1 cellular context compared by ENCODE assay signal in the genomic region with DNA sequence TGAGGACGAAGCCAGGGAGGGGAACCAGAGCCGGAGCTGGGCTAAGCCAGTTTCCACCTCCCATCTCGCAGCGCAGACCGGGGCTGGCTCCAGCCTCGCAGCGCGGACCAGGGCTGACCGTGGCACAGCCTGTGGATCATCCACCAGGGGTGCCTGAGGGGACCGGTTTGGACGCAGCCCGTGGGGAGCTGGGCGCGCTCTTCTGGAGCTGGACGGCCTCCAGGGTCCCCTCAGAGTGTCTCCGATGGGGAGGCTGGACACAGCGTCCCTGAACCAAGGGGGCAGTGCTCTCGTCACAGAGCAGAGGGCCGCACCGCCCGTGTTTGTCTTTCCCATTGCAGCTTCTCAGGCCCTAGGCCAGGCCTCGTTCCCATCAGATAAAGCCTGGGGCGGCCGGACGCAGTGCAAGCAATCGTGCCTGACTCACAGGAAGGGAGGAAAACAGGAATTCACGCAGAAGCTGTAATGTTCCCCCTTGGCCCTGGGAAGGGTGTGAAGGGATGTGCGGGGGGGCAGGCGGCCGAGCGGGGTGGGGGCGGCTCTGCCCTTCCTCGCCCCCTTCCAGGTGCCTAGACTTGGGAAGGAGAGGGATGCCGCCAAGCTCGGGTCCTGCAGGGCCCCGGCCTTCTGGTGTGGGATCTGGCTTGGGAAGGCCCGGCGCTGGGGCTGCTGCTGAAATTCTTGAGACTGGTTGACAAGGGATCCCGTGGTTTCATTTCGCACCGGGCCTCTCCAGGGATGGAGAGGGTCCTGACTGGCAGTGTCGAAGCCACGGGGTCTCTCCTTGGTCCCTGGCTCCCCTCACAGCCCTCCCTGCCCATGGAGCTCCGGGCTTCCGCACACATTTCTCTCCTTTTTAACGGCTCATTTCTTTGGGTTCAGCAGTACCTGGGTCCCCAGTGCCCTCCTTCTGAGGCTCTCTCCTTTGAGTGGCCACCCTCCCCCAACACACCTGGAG.
TF ChIP-seq lines count a peak whose summit lies in the region.
"Not testable (repeated sequence)": the region's sequence is repeated elsewhere in the genome, so short reads cannot be mapped to it uniquely, and the experiment has no call there.

No MANE protein-coding gene starts in this region.

TF ChIP-seq in K562, 482 proteins besides CTCF, POLR2A, EP300 and RAD21 (continued from another document and continues in another):
- TF ChIP-seq, protein P1, sequence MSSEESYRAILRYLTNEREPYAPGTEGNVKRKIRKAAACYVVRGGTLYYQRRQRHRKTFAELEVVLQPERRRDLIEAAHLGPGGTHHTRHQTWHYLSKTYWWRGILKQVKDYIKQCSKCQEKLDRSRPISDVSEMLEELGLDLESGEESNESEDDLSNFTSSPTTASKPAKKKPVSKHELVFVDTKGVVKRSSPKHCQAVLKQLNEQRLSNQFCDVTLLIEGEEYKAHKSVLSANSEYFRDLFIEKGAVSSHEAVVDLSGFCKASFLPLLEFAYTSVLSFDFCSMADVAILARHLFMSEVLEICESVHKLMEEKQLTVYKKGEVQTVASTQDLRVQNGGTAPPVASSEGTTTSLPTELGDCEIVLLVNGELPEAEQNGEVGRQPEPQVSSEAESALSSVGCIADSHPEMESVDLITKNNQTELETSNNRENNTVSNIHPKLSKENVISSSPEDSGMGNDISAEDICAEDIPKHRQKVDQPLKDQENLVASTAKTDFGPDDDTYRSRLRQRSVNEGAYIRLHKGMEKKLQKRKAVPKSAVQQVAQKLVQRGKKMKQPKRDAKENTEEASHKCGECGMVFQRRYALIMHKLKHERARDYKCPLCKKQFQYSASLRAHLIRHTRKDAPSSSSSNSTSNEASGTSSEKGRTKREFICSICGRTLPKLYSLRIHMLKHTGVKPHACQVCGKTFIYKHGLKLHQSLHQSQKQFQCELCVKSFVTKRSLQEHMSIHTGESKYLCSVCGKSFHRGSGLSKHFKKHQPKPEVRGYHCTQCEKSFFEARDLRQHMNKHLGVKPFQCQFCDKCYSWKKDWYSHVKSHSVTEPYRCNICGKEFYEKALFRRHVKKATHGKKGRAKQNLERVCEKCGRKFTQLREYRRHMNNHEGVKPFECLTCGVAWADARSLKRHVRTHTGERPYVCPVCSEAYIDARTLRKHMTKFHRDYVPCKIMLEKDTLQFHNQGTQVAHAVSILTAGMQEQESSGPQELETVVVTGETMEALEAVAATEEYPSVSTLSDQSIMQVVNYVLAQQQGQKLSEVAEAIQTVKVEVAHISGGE (CRISPR knock-in tag; IDR thresholded peaks at IDR 0.05) = peak in 1 of 3 experiments; percentile 53; a peak in 1 of 6 replicates
- not testable (repeated sequence) for TF ChIP-seq ATF1, NR2C2 (CRISPR knock-in tag; IDR thresholded peaks at IDR 0.05)
- TF ChIP-seq ATF1 (tag; IDR thresholded peaks at IDR 0.05) (peak; percentile 58; the same call in 1 of the 2 replicates), CXXC5 (CRISPR knock-in tag; IDR thresholded peaks at IDR 0.05) (peak; percentile 31; the same call in 1 of the 2 replicates), GTF2A2 (tag; IDR thresholded peaks at IDR 0.05) (0 out of 2 replicates have a peak, but pooled peaks have one; percentile 30), ZNF589 (CRISPR knock-in tag; IDR thresholded peaks at IDR 0.05; ENCODE audit: low read depth) (peak; percentile 74; the same call in 1 of the 2 replicates), ZNF175 (CRISPR knock-in tag; IDR thresholded peaks at IDR 0.05; ENCODE audit: low read depth) (peak; percentile 86; the same call in 1 of the 2 replicates), PHF8 (IDR thresholded peaks at IDR 0.05; ENCODE audit: borderline replicate concordance, low read length) (peak; percentile 22; the same call in 1 of the 2 replicates), BHLHE40 (IDR thresholded peaks at IDR 0.05; ENCODE audit: low read length) (0 out of 2 replicates have a peak, but pooled peaks have one; percentile 7), ZNF766 (CRISPR knock-in tag; conservative IDR thresholded peaks at IDR 0.05) (0 out of 2 replicates have a peak, but pooled peaks have one; percentile 48), GABPA (tag; conservative IDR thresholded peaks at IDR 0.05; ENCODE audit: low read depth) (peak; percentile 46), ZNF584 (CRISPR knock-in tag; IDR thresholded peaks at IDR 0.05; ENCODE audit: low read depth) (peak; percentile 82), PTRF (tag; IDR thresholded peaks at IDR 0.05) (0 out of 2 replicates have a peak, but pooled peaks have one; percentile 1), ESRRA (IDR thresholded peaks at IDR 0.05; ENCODE audit: borderline replicate concordance, low read depth) (peak; percentile 66; the same call in 1 of the 2 replicates), SMARCA4 (IDR thresholded peaks at IDR 0.05) (peak; percentile 29; the same call in 1 of the 2 replicates), EGR1 (conservative IDR thresholded peaks at IDR 0.05) (peak; percentile 83), DPF2 (IDR thresholded peaks at IDR 0.05) (0 out of 2 replicates have a peak, but pooled peaks have one; percentile 29), L3MBTL2 (IDR thresholded peaks at IDR 0.05) (peak; percentile 78), CBFA2T3 (IDR thresholded peaks at IDR 0.05) (0 out of 2 replicates have a peak, but pooled peaks have one; percentile 15), ZNF583 (CRISPR knock-in tag; IDR thresholded peaks at IDR 0.05) (0 out of 2 replicates have a peak, but pooled peaks have one; percentile 23), ZFX (CRISPR knock-in tag; IDR thresholded peaks at IDR 0.05) (peak; percentile 71), NR2C2 (tag; IDR thresholded peaks at IDR 0.05) (peak; percentile 59), FOSL1 (tag; conservative IDR thresholded peaks at IDR 0.05) (peak; percentile 75), ZNF644 (tag; IDR thresholded peaks at IDR 0.05; ENCODE audit: low read depth) (0 out of 2 replicates have a peak, but pooled peaks have one; percentile 33), ETV1 (tag; conservative IDR thresholded peaks at IDR 0.05; ENCODE audit: low read depth) (peak; percentile 69; the same call in 1 of the 2 replicates), ZNF197 (CRISPR knock-in tag; IDR thresholded peaks at IDR 0.05; ENCODE audit: low read depth) (0 out of 2 replicates have a peak, but pooled peaks have one; percentile 24)
- TF ChIP-seq, protein P2, sequence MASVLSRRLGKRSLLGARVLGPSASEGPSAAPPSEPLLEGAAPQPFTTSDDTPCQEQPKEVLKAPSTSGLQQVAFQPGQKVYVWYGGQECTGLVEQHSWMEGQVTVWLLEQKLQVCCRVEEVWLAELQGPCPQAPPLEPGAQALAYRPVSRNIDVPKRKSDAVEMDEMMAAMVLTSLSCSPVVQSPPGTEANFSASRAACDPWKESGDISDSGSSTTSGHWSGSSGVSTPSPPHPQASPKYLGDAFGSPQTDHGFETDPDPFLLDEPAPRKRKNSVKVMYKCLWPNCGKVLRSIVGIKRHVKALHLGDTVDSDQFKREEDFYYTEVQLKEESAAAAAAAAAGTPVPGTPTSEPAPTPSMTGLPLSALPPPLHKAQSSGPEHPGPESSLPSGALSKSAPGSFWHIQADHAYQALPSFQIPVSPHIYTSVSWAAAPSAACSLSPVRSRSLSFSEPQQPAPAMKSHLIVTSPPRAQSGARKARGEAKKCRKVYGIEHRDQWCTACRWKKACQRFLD (CRISPR knock-in tag; IDR thresholded peaks at IDR 0.05) = peak; percentile 79; the same call in 1 of the 2 replicates
- TF ChIP-seq, protein P3, sequence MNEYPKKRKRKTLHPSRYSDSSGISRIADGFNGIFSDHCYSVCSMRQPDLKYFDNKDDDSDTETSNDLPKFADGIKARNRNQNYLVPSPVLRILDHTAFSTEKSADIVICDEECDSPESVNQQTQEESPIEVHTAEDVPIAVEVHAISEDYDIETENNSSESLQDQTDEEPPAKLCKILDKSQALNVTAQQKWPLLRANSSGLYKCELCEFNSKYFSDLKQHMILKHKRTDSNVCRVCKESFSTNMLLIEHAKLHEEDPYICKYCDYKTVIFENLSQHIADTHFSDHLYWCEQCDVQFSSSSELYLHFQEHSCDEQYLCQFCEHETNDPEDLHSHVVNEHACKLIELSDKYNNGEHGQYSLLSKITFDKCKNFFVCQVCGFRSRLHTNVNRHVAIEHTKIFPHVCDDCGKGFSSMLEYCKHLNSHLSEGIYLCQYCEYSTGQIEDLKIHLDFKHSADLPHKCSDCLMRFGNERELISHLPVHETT (CRISPR knock-in tag; conservative IDR thresholded peaks at IDR 0.05 in 1 of 2, IDR thresholded peaks at IDR 0.05 in 1 of 2) = peak in 1 of 2 experiments; percentile 61; a peak in 2 of 4 replicates
- TF ChIP-seq, protein P4, sequence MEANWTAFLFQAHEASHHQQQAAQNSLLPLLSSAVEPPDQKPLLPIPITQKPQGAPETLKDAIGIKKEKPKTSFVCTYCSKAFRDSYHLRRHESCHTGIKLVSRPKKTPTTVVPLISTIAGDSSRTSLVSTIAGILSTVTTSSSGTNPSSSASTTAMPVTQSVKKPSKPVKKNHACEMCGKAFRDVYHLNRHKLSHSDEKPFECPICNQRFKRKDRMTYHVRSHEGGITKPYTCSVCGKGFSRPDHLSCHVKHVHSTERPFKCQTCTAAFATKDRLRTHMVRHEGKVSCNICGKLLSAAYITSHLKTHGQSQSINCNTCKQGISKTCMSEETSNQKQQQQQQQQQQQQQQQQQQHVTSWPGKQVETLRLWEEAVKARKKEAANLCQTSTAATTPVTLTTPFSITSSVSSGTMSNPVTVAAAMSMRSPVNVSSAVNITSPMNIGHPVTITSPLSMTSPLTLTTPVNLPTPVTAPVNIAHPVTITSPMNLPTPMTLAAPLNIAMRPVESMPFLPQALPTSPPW (CRISPR knock-in tag; IDR thresholded peaks at IDR 0.05) = peak; percentile 80
- TF ChIP-seq, protein P5, sequence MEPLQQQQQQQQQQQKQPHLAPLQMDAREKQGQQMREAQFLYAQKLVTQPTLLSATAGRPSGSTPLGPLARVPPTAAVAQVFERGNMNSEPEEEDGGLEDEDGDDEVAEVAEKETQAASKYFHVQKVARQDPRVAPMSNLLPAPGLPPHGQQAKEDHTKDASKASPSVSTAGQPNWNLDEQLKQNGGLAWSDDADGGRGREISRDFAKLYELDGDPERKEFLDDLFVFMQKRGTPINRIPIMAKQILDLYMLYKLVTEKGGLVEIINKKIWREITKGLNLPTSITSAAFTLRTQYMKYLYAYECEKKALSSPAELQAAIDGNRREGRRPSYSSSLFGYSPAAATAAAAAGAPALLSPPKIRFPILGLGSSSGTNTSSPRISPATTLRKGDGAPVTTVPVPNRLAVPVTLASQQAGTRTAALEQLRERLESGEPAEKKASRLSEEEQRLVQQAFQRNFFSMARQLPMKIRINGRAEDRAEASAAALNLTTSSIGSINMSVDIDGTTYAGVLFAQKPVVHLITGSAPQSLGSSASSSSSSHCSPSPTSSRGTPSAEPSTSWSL (CRISPR knock-in tag; IDR thresholded peaks at IDR 0.05; ENCODE audit: borderline replicate concordance) = 0 out of 2 replicates have a peak, but pooled peaks have one; percentile 37
- TF ChIP-seq, protein P6, sequence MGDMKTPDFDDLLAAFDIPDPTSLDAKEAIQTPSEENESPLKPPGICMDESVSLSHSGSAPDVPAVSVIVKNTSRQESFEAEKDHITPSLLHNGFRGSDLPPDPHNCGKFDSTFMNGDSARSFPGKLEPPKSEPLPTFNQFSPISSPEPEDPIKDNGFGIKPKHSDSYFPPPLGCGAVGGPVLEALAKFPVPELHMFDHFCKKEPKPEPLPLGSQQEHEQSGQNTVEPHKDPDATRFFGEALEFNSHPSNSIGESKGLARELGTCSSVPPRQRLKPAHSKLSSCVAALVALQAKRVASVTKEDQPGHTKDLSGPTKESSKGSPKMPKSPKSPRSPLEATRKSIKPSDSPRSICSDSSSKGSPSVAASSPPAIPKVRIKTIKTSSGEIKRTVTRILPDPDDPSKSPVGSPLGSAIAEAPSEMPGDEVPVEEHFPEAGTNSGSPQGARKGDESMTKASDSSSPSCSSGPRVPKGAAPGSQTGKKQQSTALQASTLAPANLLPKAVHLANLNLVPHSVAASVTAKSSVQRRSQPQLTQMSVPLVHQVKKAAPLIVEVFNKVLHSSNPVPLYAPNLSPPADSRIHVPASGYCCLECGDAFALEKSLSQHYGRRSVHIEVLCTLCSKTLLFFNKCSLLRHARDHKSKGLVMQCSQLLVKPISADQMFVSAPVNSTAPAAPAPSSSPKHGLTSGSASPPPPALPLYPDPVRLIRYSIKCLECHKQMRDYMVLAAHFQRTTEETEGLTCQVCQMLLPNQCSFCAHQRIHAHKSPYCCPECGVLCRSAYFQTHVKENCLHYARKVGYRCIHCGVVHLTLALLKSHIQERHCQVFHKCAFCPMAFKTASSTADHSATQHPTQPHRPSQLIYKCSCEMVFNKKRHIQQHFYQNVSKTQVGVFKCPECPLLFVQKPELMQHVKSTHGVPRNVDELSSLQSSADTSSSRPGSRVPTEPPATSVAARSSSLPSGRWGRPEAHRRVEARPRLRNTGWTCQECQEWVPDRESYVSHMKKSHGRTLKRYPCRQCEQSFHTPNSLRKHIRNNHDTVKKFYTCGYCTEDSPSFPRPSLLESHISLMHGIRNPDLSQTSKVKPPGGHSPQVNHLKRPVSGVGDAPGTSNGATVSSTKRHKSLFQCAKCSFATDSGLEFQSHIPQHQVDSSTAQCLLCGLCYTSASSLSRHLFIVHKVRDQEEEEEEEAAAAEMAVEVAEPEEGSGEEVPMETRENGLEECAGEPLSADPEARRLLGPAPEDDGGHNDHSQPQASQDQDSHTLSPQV (IDR thresholded peaks at IDR 0.05) = peak; percentile 51; the same call in 1 of the 2 replicates
